In the genomic region with DNA sequence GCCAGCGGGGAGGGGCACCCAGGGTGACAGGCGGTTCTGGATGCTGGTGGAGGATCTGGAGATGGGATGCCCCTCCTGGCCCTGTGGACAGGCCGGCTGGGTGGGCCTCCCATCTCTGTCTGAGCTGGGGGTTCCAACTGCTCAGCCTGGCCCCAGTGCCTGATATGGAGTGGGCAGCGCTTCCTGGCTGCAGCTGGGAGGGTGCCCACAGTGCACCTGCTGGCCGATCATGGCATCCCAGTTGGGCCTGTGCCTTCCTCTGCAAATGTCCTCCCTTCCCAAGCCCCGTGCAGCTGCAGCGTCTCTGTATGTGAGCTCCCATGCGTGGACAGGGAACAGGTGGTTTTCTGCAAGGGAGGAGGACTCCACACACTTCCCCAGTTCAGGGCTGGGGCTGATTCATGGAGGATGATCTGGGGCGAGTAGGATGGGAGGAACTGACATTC, we compare ENCODE assay signal across 11 cellular contexts. TPM values are rescaled to one million over a fixed set of nuclear protein-coding genes. Genes with fewer than 3 reads are reported as not detected.
DNase-seq lines count a peak whose midpoint lies in the region; ATAC-seq and TF ChIP-seq lines count a peak whose summit lies in the region.
"Had no signal": no experiment of that assay in that cellular context is flagged by ENCODE, and none has a peak within 500 bp of the region (broad histone marks: within the 10 kb centered on the region; RNA-seq: fewer than 3 reads in every experiment).

No MANE protein-coding gene starts in this region.

- H3K27ac ChIP-seq in GM23338 (ENCODE audit: low read depth) (no peak overlapping the region), A673 (ENCODE audit: low read depth, low read length, poor library complexity, severe bottlenecking) (no peak overlapping the region)
- H3K27ac ChIP-seq: upper lobe of right lung had no signal

- H3K36me3 Mint-ChIP-seq in GM23338 (ENCODE audit: low read depth): no peaks in the 10 kb centered on the region
- peaks cover 6% of the 10 kb centered on the region for H3K36me3 Mint-ChIP-seq in activated T-helper 1 cell treated with anti-CD3 and anti-CD28 coated beads, Interleukin-12 subunit alpha, Interleukin-12 subunit beta, Interleukin-2, Interleukin-4 antibody, amounts not matched to agents 30 ng/mL and 10 ng/mL and 1 ng/mL, durations not matched to agents 14 hours and 24 hours and 36 hours (ENCODE audit: low read depth)

- peaks cover 10% of the 10 kb centered on the region for H3K27me3 Mint-ChIP-seq in GM23338 (ENCODE audit: insufficient read depth, low read depth, poor library complexity)
- no peaks in the 10 kb centered on the region for H3K27me3 Mint-ChIP-seq in activated T-helper 1 cell treated with anti-CD3 and anti-CD28 coated beads, Interleukin-12 subunit alpha, Interleukin-12 subunit beta, Interleukin-2, Interleukin-4 antibody, amounts not matched to agents 30 ng/mL and 10 ng/mL and 1 ng/mL, durations not matched to agents 14 hours and 24 hours and 36 hours (ENCODE audit: insufficient read depth)

- H3K36me3 ChIP-seq in GM23338 (ENCODE audit: insufficient read depth): no peaks in the 10 kb centered on the region
- no peaks in the 10 kb centered on the region for H3K36me3 ChIP-seq in A673 (ENCODE audit: insufficient read depth, low read length, poor library complexity, severe bottlenecking)

- intact Hi-C loops in activated T-helper 1 cell treated with anti-CD3 and anti-CD28 coated beads, Interleukin-12 subunit alpha, Interleukin-12 subunit beta, Interleukin-2, Interleukin-4 antibody, amounts not matched to agents 30 ng/mL and 10 ng/mL and 1 ng/mL, durations not matched to agents 14 hours and 24 hours and 36 hours (cut with micrococcal nuclease): no loop called here
- intact Hi-C loops in A673 (cut with micrococcal nuclease; ENCODE audit: unreplicated experiment): no loop called here
- intact Hi-C loops in left ventricle myocardium superior (cut with micrococcal nuclease): no loop called here

- H3K4me3 ChIP-seq in GM23338 (no peak overlapping the region), A673 (ENCODE audit: low read depth, low read length, poor library complexity, severe bottlenecking) (no peak overlapping the region)

- H3K27me3 ChIP-seq in GM23338 (ENCODE audit: insufficient read depth): peaks cover 10% of the 10 kb centered on the region; the same call in 1 of the 2 replicates
- no peaks in the 10 kb centered on the region for H3K27me3 ChIP-seq in A673 (replicated peaks; ENCODE audit: insufficient read depth, low read depth, low read length, poor library complexity)
- H3K27me3 ChIP-seq: upper lobe of right lung had no signal

- H4K20me1 ChIP-seq in GM23338 (replicated peaks; ENCODE audit: insufficient read depth): no peaks in the 10 kb centered on the region

- peak overlapping the region; percentile 17; the same call in 1 of the 3 replicates for H3K4me3 Mint-ChIP-seq in GM23338
- peak overlapping the region; percentile 83 for H3K4me3 Mint-ChIP-seq in activated T-helper 1 cell treated with anti-CD3 and anti-CD28 coated beads, Interleukin-12 subunit alpha, Interleukin-12 subunit beta, Interleukin-2, Interleukin-4 antibody, amounts not matched to agents 30 ng/mL and 10 ng/mL and 1 ng/mL, durations not matched to agents 14 hours and 24 hours and 36 hours

- ATAC-seq in GM23338 (no peak), GM19463 (IDR thresholded peaks at IDR 0.05; ENCODE audit: unreplicated experiment) (no peak), left ventricle myocardium superior (no peak)
- ATAC-seq: upper lobe of right lung had no signal

- TF ChIP-seq CTCF in GM23338 (conservative IDR thresholded peaks at IDR 0.05; ENCODE audit: low read depth in 2 of 2) (no peak), A673 (conservative IDR thresholded peaks at IDR 0.05; ENCODE audit: low read depth, low read length) (no peak)

- H3K79me2 ChIP-seq in GM23338 (replicated peaks; ENCODE audit: insufficient read depth): 0 out of 2 replicates have a peak, but pooled peaks cover 3% of the 10 kb centered on the region

- H3K4me1 ChIP-seq in GM23338 (ENCODE audit: insufficient read depth) (no peaks in the 10 kb centered on the region), A673 (ENCODE audit: insufficient read depth, low read length, poor library complexity, severe bottlenecking) (peaks cover 16% of the 10 kb centered on the region)

- POLR2A ChIA-PET in A673 (lab: Charles Lee; ENCODE audit: low non-redundant PET): no interaction called here

- BruUV-seq in A673 (replicated peaks; lab: Mats Ljungman, UMichigan): no TSS peak

- H3F3A ChIP-seq in GM23338 (replicated peaks; ENCODE audit: low read depth): 0 out of 2 replicates have a peak, but pooled peaks cover 4% of the 10 kb centered on the region

- no peaks in the 10 kb centered on the region for H3K9me3 ChIP-seq in A673 (ENCODE audit: low read depth, low read length, poor library complexity, severe bottlenecking)
- H3K9me3 ChIP-seq: upper lobe of right lung had no signal

- H3K9me2 ChIP-seq in GM23338 (ENCODE audit: insufficient read depth): no peaks in the 10 kb centered on the region

- peak; percentile 49 for DNase-seq in CD1c-positive myeloid dendritic cell (ENCODE audit: extremely low spot score)
- DNase-seq in GM23338 (ENCODE audit: low spot score): no peak
- no peak for DNase-seq in activated T-helper 1 cell treated with anti-CD3 and anti-CD28 coated beads, Interleukin-12 subunit alpha, Interleukin-12 subunit beta, Interleukin-2, Interleukin-4 antibody, amounts not matched to agents 30 ng/mL and 10 ng/mL and 1 ng/mL, durations not matched to agents 14 hours and 24 hours and 36 hours (ENCODE audit: low spot score)
- peak; percentile 94 for DNase-seq in myocyte (ENCODE audit: low read depth)
- no peak for DNase-seq in A673 (ENCODE audit: low spot score)
- DNase-seq in DMS79 (lab: John Stamatoyannopoulos, UW): no peak
- DNase-seq in left ventricle myocardium superior: no peak
- DNase-seq: Right ventricle myocardium superior, upper lobe of right lung had no signal

- H3K4me1 Mint-ChIP-seq in GM23338: peaks cover 15% of the 10 kb centered on the region
- peaks cover 45% of the 10 kb centered on the region for H3K4me1 Mint-ChIP-seq in activated T-helper 1 cell treated with anti-CD3 and anti-CD28 coated beads, Interleukin-12 subunit alpha, Interleukin-12 subunit beta, Interleukin-2, Interleukin-4 antibody, amounts not matched to agents 30 ng/mL and 10 ng/mL and 1 ng/mL, durations not matched to agents 14 hours and 24 hours and 36 hours (ENCODE audit: low read depth)

- CTCF ChIA-PET in A673 (lab: Charles Lee): no interaction called here

- H3K4me2 ChIP-seq in GM23338: no peak overlapping the region

- H3K9me3 Mint-ChIP-seq in GM23338: no peaks in the 10 kb centered on the region
- no peaks in the 10 kb centered on the region for H3K9me3 Mint-ChIP-seq in activated T-helper 1 cell treated with anti-CD3 and anti-CD28 coated beads, Interleukin-12 subunit alpha, Interleukin-12 subunit beta, Interleukin-2, Interleukin-4 antibody, amounts not matched to agents 30 ng/mL and 10 ng/mL and 1 ng/mL, durations not matched to agents 14 hours and 24 hours and 36 hours

- H3K27ac Mint-ChIP-seq in GM23338: no peak overlapping the region
- H3K27ac Mint-ChIP-seq in activated T-helper 1 cell treated with anti-CD3 and anti-CD28 coated beads, Interleukin-12 subunit alpha, Interleukin-12 subunit beta, Interleukin-2, Interleukin-4 antibody, amounts not matched to agents 30 ng/mL and 10 ng/mL and 1 ng/mL, durations not matched to agents 14 hours and 24 hours and 36 hours: no peak overlapping the region

- no peak overlapping the region for H2AFZ ChIP-seq in GM23338

RNA-seq across cellular contexts. Expression of gene PFKL, which starts 2.1 kb away (rescaled TPM):
- 92.3 and 106 TPM in 2 replicates for total RNA-seq in GM23338 (2014; rRNA removed; shearing (Covaris generic))
- 39.9 and 40.3 TPM in 2 replicates for polyA plus RNA-seq in GM23338 (2016; fragmentation: Nextera tagmentation; extraction: Ambion mirVana)
- 132 and 139 TPM in 2 replicates for total RNA-seq in activated T-helper 1 cell treated with anti-CD3 and anti-CD28 coated beads, Interleukin-12 subunit alpha, Interleukin-12 subunit beta, Interleukin-2, Interleukin-4 antibody, amounts not matched to agents 30 ng/mL and 10 ng/mL and 1 ng/mL, durations not matched to agents 14 hours and 24 hours and 36 hours
- total RNA-seq in myocyte (186 and 244 TPM in 2 replicates), A673 (2021) (112 and 122 TPM in 2 replicates), left ventricle myocardium superior (46.1 TPM)
- 186 TPM for polyA plus RNA-seq in myocyte (2012)

RNA-seq across cellular contexts. Expression of gene AIRE, which starts 16.3 kb away (rescaled TPM):
- total RNA-seq in GM23338 (2014; rRNA removed; shearing (Covaris generic)): 0.10 TPM in 1 of 2 replicates, not detected in the other
- not detected in 2 replicates for polyA plus RNA-seq in GM23338 (2016; fragmentation: Nextera tagmentation; extraction: Ambion mirVana)
- not detected in 2 replicates for total RNA-seq in activated T-helper 1 cell treated with anti-CD3 and anti-CD28 coated beads, Interleukin-12 subunit alpha, Interleukin-12 subunit beta, Interleukin-2, Interleukin-4 antibody, amounts not matched to agents 30 ng/mL and 10 ng/mL and 1 ng/mL, durations not matched to agents 14 hours and 24 hours and 36 hours
- total RNA-seq in myocyte (9.7 and 21.4 TPM in 2 replicates), A673 (2021) (not detected in 2 replicates), left ventricle myocardium superior (not detected)
- 9.9 TPM for polyA plus RNA-seq in myocyte (2012)
- total RNA-seq: Right ventricle myocardium superior, upper lobe of right lung had no signal

RNA-seq across cellular contexts. Expression of gene CFAP410, which starts 37.2 kb away (rescaled TPM):
- 23.2 and 24.0 TPM in 2 replicates for total RNA-seq in GM23338 (2014; rRNA removed; shearing (Covaris generic))
- 11.0 and 15.4 TPM in 2 replicates for polyA plus RNA-seq in GM23338 (2016; fragmentation: Nextera tagmentation; extraction: Ambion mirVana)
- total RNA-seq in activated T-helper 1 cell treated with anti-CD3 and anti-CD28 coated beads, Interleukin-12 subunit alpha, Interleukin-12 subunit beta, Interleukin-2, Interleukin-4 antibody, amounts not matched to agents 30 ng/mL and 10 ng/mL and 1 ng/mL, durations not matched to agents 14 hours and 24 hours and 36 hours: 13.3 and 17.8 TPM in 2 replicates
- total RNA-seq in myocyte (28.1 and 38.0 TPM in 2 replicates), A673 (2021) (13.3 and 14.0 TPM in 2 replicates), left ventricle myocardium superior (14.9 TPM)
- 28.1 TPM for polyA plus RNA-seq in myocyte (2012)

RNA-seq across cellular contexts. Expression of gene DNMT3L, which starts 40.3 kb away (rescaled TPM):
- total RNA-seq in GM23338 (2014; rRNA removed; shearing (Covaris generic)): not detected in 2 replicates
- polyA plus RNA-seq in GM23338 (2016; fragmentation: Nextera tagmentation; extraction: Ambion mirVana): 0.26 and 0.27 TPM in 2 replicates
- total RNA-seq in activated T-helper 1 cell treated with anti-CD3 and anti-CD28 coated beads, Interleukin-12 subunit alpha, Interleukin-12 subunit beta, Interleukin-2, Interleukin-4 antibody, amounts not matched to agents 30 ng/mL and 10 ng/mL and 1 ng/mL, durations not matched to agents 14 hours and 24 hours and 36 hours: not detected in 2 replicates
- total RNA-seq in myocyte (not detected in 2 replicates), A673 (2021) (not detected in 2 replicates), left ventricle myocardium superior (not detected)
- 0.59 TPM for polyA plus RNA-seq in myocyte (2012)
- total RNA-seq: astrocyte, Right ventricle myocardium superior, upper lobe of right lung had no signal

RNA-seq across cellular contexts. Expression of gene TRPM2, which starts 51.4 kb away (rescaled TPM):
- total RNA-seq in GM23338 (2014; rRNA removed; shearing (Covaris generic)): 0.83 and 2.0 TPM in 2 replicates
- polyA plus RNA-seq in GM23338 (2016; fragmentation: Nextera tagmentation; extraction: Ambion mirVana): 0.50 and 0.53 TPM in 2 replicates
- 11.6 and 15.2 TPM in 2 replicates for total RNA-seq in activated T-helper 1 cell treated with anti-CD3 and anti-CD28 coated beads, Interleukin-12 subunit alpha, Interleukin-12 subunit beta, Interleukin-2, Interleukin-4 antibody, amounts not matched to agents 30 ng/mL and 10 ng/mL and 1 ng/mL, durations not matched to agents 14 hours and 24 hours and 36 hours
- total RNA-seq in myocyte (not detected in 2 replicates), A673 (2021) (0.21 TPM in 1 of 2 replicates, not detected in the other), left ventricle myocardium superior (1.5 TPM)
- polyA plus RNA-seq in myocyte (2012): 0.03 TPM

Comparison
In these comparisons a context has a peak if more than half of its experiments do, and no peak if none do; other contexts are left out.
1. DNase-seq: peak in CD1c-positive myeloid dendritic cell (single experiment) and myocyte (single experiment); none in GM23338 (single experiment), activated T-helper 1 cell treated with anti-CD3 and anti-CD28 coated beads, Interleukin-12 subunit alpha, Interleukin-12 subunit beta, Interleukin-2, Interleukin-4 antibody, amounts not matched to agents 30 ng/mL and 10 ng/mL and 1 ng/mL, durations not matched to agents 14 hours and 24 hours and 36 hours (single experiment), A673 (single experiment), DMS79 (single experiment) and left ventricle myocardium superior (single experiment).